Comparison of ENCODE assay signal across 8 cellular contexts in the genomic region with DNA sequence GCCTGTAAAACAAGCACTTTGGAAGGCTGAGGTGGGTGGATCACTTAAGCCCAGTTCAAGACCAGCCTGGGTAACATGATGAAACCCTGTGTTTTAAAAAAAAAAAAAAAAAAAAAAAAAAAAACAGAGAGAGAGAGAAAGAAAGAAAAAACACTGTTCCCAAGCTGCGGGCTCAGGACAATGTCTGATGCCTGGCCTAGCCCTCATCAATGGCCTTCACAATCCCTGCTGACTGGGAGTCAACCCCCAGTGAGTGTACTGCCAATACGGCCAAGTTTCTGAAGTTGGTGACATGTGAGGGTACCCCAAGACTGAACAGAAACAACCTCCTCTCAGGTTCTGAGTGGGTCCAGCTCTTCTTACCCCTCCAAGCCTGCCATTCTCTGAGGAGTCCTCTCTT.
A peak's percentile ranks its signal among the peaks of the same experiment; 100 is the strongest.
DNase-seq lines count a peak whose midpoint lies in the region; ATAC-seq and TF ChIP-seq lines count a peak whose summit lies in the region.

No MANE protein-coding gene starts in this region.

- H3K9me3 Mint-ChIP-seq in T-helper 2 cell treated with Interferon-gamma antibody and Interleukin-4, amounts not matched to agents 5 μg/mL and 100 μg/mL, for 36 hours: no peaks in the 10 kb centered on the region
- H3K9me3 Mint-ChIP-seq in stimulated activated naive CD8-positive, alpha-beta T cell treated with anti-CD3 and anti-CD28 coated beads, Interleukin-15, Interleukin-2, amounts not matched to agents 100 ng/mL and 50 ng/mL, for 24 hours: no peaks in the 10 kb centered on the region

- no peak overlapping the region for H3K4me3 ChIP-seq in adrenal gland
- no peak overlapping the region for H3K4me3 ChIP-seq in left lung

- no peaks in the 10 kb centered on the region for H3K9me3 ChIP-seq in adrenal gland (replicated peaks in 1 of 3)
- no peaks in the 10 kb centered on the region for H3K9me3 ChIP-seq in left lung

- ATAC-seq in left lung: peak; percentile 4
- no peak for ATAC-seq in HG03095 (IDR thresholded peaks at IDR 0.05; ENCODE audit: unreplicated experiment)
- no peak for ATAC-seq in GM18520 (IDR thresholded peaks at IDR 0.05; ENCODE audit: unreplicated experiment)
- ATAC-seq in GM19035 (IDR thresholded peaks at IDR 0.05; ENCODE audit: unreplicated experiment): no peak

- no peak overlapping the region for H3K4me3 Mint-ChIP-seq in T-helper 2 cell treated with Interferon-gamma antibody and Interleukin-4, amounts not matched to agents 5 μg/mL and 100 μg/mL, for 36 hours
- no peak overlapping the region for H3K4me3 Mint-ChIP-seq in stimulated activated naive CD8-positive, alpha-beta T cell treated with anti-CD3 and anti-CD28 coated beads, Interleukin-15, Interleukin-2, amounts not matched to agents 100 ng/mL and 50 ng/mL, for 24 hours

- H3K4me1 Mint-ChIP-seq in T-helper 2 cell treated with Interferon-gamma antibody and Interleukin-4, amounts not matched to agents 5 μg/mL and 100 μg/mL, for 36 hours (ENCODE audit: low read depth): peaks cover 42% of the 10 kb centered on the region
- H3K4me1 Mint-ChIP-seq in stimulated activated naive CD8-positive, alpha-beta T cell treated with anti-CD3 and anti-CD28 coated beads, Interleukin-15, Interleukin-2, amounts not matched to agents 100 ng/mL and 50 ng/mL, for 24 hours (ENCODE audit: low read depth): peaks cover 81% of the 10 kb centered on the region

- WGBS in adrenal gland, 4 donors: 18 to 44% (median 28%) methylated on average over 2 of the region's 2 CpGs

- no peak for DNase-seq in T-helper 2 cell treated with Interferon-gamma antibody and Interleukin-4, amounts not matched to agents 5 μg/mL and 100 μg/mL, for 36 hours (ENCODE audit: low spot score)
- DNase-seq in T-helper 2 cell (no peak), adrenal gland (peak in 4 of 7 donors; percentile 35 to 62 (median 50)), left lung (no peak)

- no peak for TF ChIP-seq POLR2A in adrenal gland (IDR thresholded peaks at IDR 0.05)

- H3K27ac ChIP-seq in adrenal gland (peak overlapping the region in 4 of 5 donors; percentile 10 to 81 (median 49)), left lung (peak overlapping the region in 1 of 2 donors; percentile 71)

- H3K4me1 ChIP-seq in adrenal gland (replicated peaks in 1 of 2): peaks cover 10 to 75% of the 10 kb centered on the region in 2 donors
- H3K4me1 ChIP-seq in left lung: peaks cover 13 to 76% of the 10 kb centered on the region in 2 donors

- intact Hi-C loops in adrenal gland (cut with DNase I): loop anchor here in 1 of 2 donors (5.0 kb wide), 1 partner anchor 173 kb away; a partner anchor contains a TSS
- intact Hi-C loops in left lung (cut with DNase I): loop anchor here in 1 of 2 donors (10.0 kb wide), 1 partner anchor 221 kb away; no protein-coding TSS in a partner anchor

- H3K27ac Mint-ChIP-seq in T-helper 2 cell treated with Interferon-gamma antibody and Interleukin-4, amounts not matched to agents 5 μg/mL and 100 μg/mL, for 36 hours: peak overlapping the region; percentile 65
- H3K27ac Mint-ChIP-seq in stimulated activated naive CD8-positive, alpha-beta T cell treated with anti-CD3 and anti-CD28 coated beads, Interleukin-15, Interleukin-2, amounts not matched to agents 100 ng/mL and 50 ng/mL, for 24 hours: peak overlapping the region; percentile 79

- H3K27me3 ChIP-seq in adrenal gland: no peaks in the 10 kb centered on the region
- H3K27me3 ChIP-seq in left lung: no peaks in the 10 kb centered on the region

- no peaks in the 10 kb centered on the region for H3K36me3 ChIP-seq in adrenal gland (replicated peaks in 1 of 2)
- no peaks in the 10 kb centered on the region for H3K36me3 ChIP-seq in left lung

- peaks cover 5% of the 10 kb centered on the region for H3K36me3 Mint-ChIP-seq in T-helper 2 cell treated with Interferon-gamma antibody and Interleukin-4, amounts not matched to agents 5 μg/mL and 100 μg/mL, for 36 hours (ENCODE audit: low read depth)
- H3K36me3 Mint-ChIP-seq in stimulated activated naive CD8-positive, alpha-beta T cell treated with anti-CD3 and anti-CD28 coated beads, Interleukin-15, Interleukin-2, amounts not matched to agents 100 ng/mL and 50 ng/mL, for 24 hours (ENCODE audit: low read depth): no peaks in the 10 kb centered on the region

- TF ChIP-seq CTCF in adrenal gland (IDR thresholded peaks at IDR 0.05) (no peak), left lung (IDR thresholded peaks at IDR 0.05) (no peak)

- no peaks in the 10 kb centered on the region for H3K27me3 Mint-ChIP-seq in T-helper 2 cell treated with Interferon-gamma antibody and Interleukin-4, amounts not matched to agents 5 μg/mL and 100 μg/mL, for 36 hours (ENCODE audit: low read depth)
- no peaks in the 10 kb centered on the region for H3K27me3 Mint-ChIP-seq in stimulated activated naive CD8-positive, alpha-beta T cell treated with anti-CD3 and anti-CD28 coated beads, Interleukin-15, Interleukin-2, amounts not matched to agents 100 ng/mL and 50 ng/mL, for 24 hours

Comparison
In these comparisons a context has a peak if more than half of its experiments do, and no peak if none do; other contexts are left out.
1. DNase-seq: peak in adrenal gland (4 of 7); none in T-helper 2 cell treated with Interferon-gamma antibody and Interleukin-4, amounts not matched to agents 5 μg/mL and 100 μg/mL, for 36 hours (single experiment), T-helper 2 cell (0 of 5) and left lung (0 of 2).